In genomic region chr12:82852529-82852928, GRCh38 we compare ENCODE assay signal across 1 cellular context.
TF ChIP-seq lines count a peak whose summit lies in the region.

No MANE protein-coding gene starts in this region.

TF ChIP-seq in GM12878, 131 proteins besides CTCF, POLR2A, EP300 and RAD21 (continued from another document):
- TF ChIP-seq PKNOX1 (IDR thresholded peaks at IDR 0.05) (no peak), ZBTB33 (IDR thresholded peaks at IDR 0.05) (no peak), ZNF24 (IDR thresholded peaks at IDR 0.05) (no peak), SREBF2 (IDR thresholded peaks at IDR 0.05; ENCODE audit: low read length) (no peak)
